In the genomic region with DNA sequence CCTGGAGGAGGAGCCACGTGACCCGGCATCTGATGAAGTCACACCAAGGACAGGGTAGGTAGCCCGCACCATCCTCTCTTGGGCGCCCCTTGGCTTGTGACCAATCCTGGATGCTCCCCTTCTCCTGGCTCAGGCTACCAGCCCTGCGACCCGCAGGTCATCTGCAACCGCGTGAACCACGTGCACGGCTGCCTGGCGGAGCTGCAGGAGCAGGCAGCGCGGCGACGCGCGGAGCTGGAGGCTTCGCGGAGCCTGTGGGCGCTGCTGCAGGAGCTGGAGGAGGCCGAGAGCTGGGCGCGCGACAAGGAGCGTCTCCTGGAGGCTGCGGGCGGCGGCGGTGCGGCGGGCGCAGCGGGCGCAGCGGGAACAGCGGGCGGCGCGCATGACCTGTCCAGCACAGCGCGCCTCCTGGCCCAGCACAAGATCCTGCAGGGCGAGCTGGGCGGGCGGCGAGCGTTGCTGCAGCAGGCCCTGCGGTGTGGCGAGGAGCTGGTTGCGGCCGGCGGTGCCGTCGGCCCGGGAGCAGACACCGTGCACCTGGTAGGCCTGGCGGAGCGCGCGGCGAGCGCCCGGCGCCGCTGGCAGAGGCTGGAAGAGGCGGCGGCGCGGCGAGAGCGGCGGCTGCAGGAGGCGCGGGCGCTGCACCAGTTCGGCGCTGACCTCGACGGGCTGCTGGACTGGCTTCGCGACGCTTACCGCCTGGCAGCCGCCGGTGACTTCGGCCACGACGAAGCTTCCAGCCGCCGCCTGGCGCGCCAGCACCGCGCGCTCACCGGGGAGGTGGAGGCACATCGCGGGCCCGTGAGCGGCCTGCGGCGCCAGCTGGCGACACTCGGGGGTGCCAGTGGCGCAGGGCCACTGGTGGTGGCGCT, we compare ENCODE assay signal across 11 cellular contexts. TPM values are rescaled to one million over a fixed set of nuclear protein-coding genes. Genes with fewer than 3 reads are reported as not detected.
DNase-seq lines count a peak whose midpoint lies in the region; ATAC-seq and TF ChIP-seq lines count a peak whose summit lies in the region.
"Had no signal": no experiment of that assay in that cellular context is flagged by ENCODE, and none has a peak within 500 bp of the region (broad histone marks: within the 10 kb centered on the region; RNA-seq: fewer than 3 reads in every experiment).

No MANE protein-coding gene starts in this region.

- H3K4me2 ChIP-seq in GM23248 (ENCODE audit: unreplicated experiment), result no peak overlapping the region

- H3K27me3 ChIP-seq in A673 (replicated peaks; ENCODE audit: insufficient read depth, low read depth, low read length, poor library complexity), result peaks cover 40% of the 10 kb centered on the region
- H3K27me3 ChIP-seq in GM23248 (replicated peaks; ENCODE audit: insufficient read depth), result peaks cover 36% of the 10 kb centered on the region
- peaks cover 31 to 83% of the 10 kb centered on the region in 2 donors for H3K27me3 ChIP-seq in left lung

- H3K36me3 Mint-ChIP-seq in chondrocyte (ENCODE audit: low read depth), result peaks cover 7% of the 10 kb centered on the region

- H3K9ac ChIP-seq in GM23248, result no peak overlapping the region

- H3K4me3 Mint-ChIP-seq in chondrocyte (ENCODE audit: unreplicated experiment), result peak overlapping the region; percentile 48

- H3K4me3 ChIP-seq in A673 (ENCODE audit: low read depth, low read length, poor library complexity, severe bottlenecking) (peak overlapping the region; percentile 17), GM23248 (peak overlapping the region; percentile 51), left lung (no peak overlapping the region)
- H3K4me3 ChIP-seq: right lobe of liver had no signal

- 5 to 6% methylated on average over 80 to 90 of the region's 105 CpGs for WGBS in GM23248 (ENCODE audit: low coverage in 1 of 2, low lambda C conversion rate in 2 of 2, missing lambda C conversion rate in 2 of 2), 2 experiments

- H4K20me1 ChIP-seq in GM23248 (ENCODE audit: insufficient read depth), result no peaks in the 10 kb centered on the region; the same call in 1 of the 2 replicates

- no peaks in the 10 kb centered on the region for H3K79me2 ChIP-seq in GM23248 (ENCODE audit: insufficient read depth)

- H3F3A ChIP-seq in GM23248 (ENCODE audit: insufficient read depth), result no peaks in the 10 kb centered on the region

- H3K4me1 Mint-ChIP-seq in chondrocyte (ENCODE audit: low read depth), result peaks cover 5% of the 10 kb centered on the region

- no peak overlapping the region for H3K27ac Mint-ChIP-seq in chondrocyte (ENCODE audit: unreplicated experiment)

- H3K9me3 ChIP-seq in A673 (ENCODE audit: low read depth, low read length, poor library complexity, severe bottlenecking) (no peaks in the 10 kb centered on the region), GM23248 (ENCODE audit: low read depth) (no peaks in the 10 kb centered on the region), left lung (no peaks in the 10 kb centered on the region)
- H3K9me3 ChIP-seq: right lobe of liver had no signal

- DNase-seq in A673 (ENCODE audit: low spot score) (no peak), GM23248 (peak; percentile 65), chondrocyte (ENCODE audit: low spot score) (no peak), left lung (no peak), HCEC 1CT (no peak)
- DNase-seq: NCI-H446; right lobe of liver; stimulated activated naive CD8-positive, alpha-beta T cell treated with anti-CD3 and anti-CD28 coated beads, Interleukin-15, Interleukin-2, amounts not matched to agents 100 U/mL and 50 U/mL, for 24 hours had no signal

- no peaks in the 10 kb centered on the region for H3K4me1 ChIP-seq in A673 (ENCODE audit: insufficient read depth, low read length, poor library complexity, severe bottlenecking)
- H3K4me1 ChIP-seq in GM23248 (ENCODE audit: insufficient read depth), result no peaks in the 10 kb centered on the region
- H3K4me1 ChIP-seq in left lung, result peaks cover 0 to 7% of the 10 kb centered on the region in 2 donors

- no peaks in the 10 kb centered on the region for H3K9me3 Mint-ChIP-seq in chondrocyte (ENCODE audit: low read depth)

- in situ Hi-C loops in GM23248 (cut with MboI), result no loop called here

- no peaks in the 10 kb centered on the region for H3K9me2 ChIP-seq in GM23248 (ENCODE audit: insufficient read depth)

- peaks cover 39% of the 10 kb centered on the region for H3K27me3 Mint-ChIP-seq in chondrocyte (ENCODE audit: low read depth)

- ATAC-seq in left lung (peak; percentile 33), HG02840 (IDR thresholded peaks at IDR 0.05; ENCODE audit: low FRiP score, unreplicated experiment) (no peak), HG03571 (IDR thresholded peaks at IDR 0.05; ENCODE audit: unreplicated experiment) (no peak), GM19467 (IDR thresholded peaks at IDR 0.05; ENCODE audit: unreplicated experiment) (no peak)

- H3K27ac ChIP-seq in A673 (ENCODE audit: low read depth, low read length, poor library complexity, severe bottlenecking) (no peak overlapping the region), GM23248 (no peak overlapping the region), left lung (no peak overlapping the region)
- H3K27ac ChIP-seq: right lobe of liver had no signal

- no TSS peak for BruUV-seq in A673 (replicated peaks; lab: Mats Ljungman, UMichigan)

- no peaks in the 10 kb centered on the region for H3K36me3 ChIP-seq in A673 (ENCODE audit: insufficient read depth, low read length, poor library complexity, severe bottlenecking)
- H3K36me3 ChIP-seq in GM23248 (ENCODE audit: low read depth), result no peaks in the 10 kb centered on the region
- H3K36me3 ChIP-seq in left lung, result no peaks in the 10 kb centered on the region
- H3K36me3 ChIP-seq: right lobe of liver had no signal

- POLR2A ChIA-PET in A673 (lab: Charles Lee; ENCODE audit: low non-redundant PET), result interaction anchor here (0.5 kb wide), 2 partner anchors 92 to 147 kb away, joined by 4 to 6 read pairs; no protein-coding TSS in a partner anchor

- intact Hi-C loops in A673 (cut with micrococcal nuclease; ENCODE audit: unreplicated experiment), result no loop called here
- intact Hi-C loops in left lung (cut with DNase I), result no loop called here

- TF ChIP-seq CTCF in A673 (conservative IDR thresholded peaks at IDR 0.05; ENCODE audit: low read depth, low read length) (no peak), chondrocyte (IDR thresholded peaks at IDR 0.05) (peak; percentile 26), left lung (IDR thresholded peaks at IDR 0.05) (no peak)

- peak overlapping the region; percentile 36 for H2AFZ ChIP-seq in GM23248

- CTCF ChIA-PET in A673 (lab: Charles Lee), result interaction anchor here (0.6 to 1.1 kb wide), 2 partner anchors 11 to 46 kb away, joined by 3 to 4 read pairs; no protein-coding TSS in a partner anchor

RNA-seq across cellular contexts. Expression of gene SPTBN4, which starts 45.9 kb away (rescaled TPM):
- total RNA-seq in A673 (2021) (0.43 and 0.94 TPM in 2 replicates), chondrocyte (1.4 to 2.5 TPM (median 2.3 TPM) in 3 replicates), left lung (1 to 10 TPM in 1 of 2 donors, under 1 TPM in 1; 0.42 to 1.3 TPM)
- total RNA-seq in GM23248 (2014; rRNA removed; shearing (Covaris generic)), result 2.1 and 2.8 TPM in 2 replicates
- 0.24 and 0.69 TPM in 2 replicates for polyA plus RNA-seq in GM23248 (2016; fragmentation: Nextera tagmentation; extraction: Ambion mirVana)

RNA-seq across cellular contexts. Expression of gene BLVRB, which starts 47.2 kb away (rescaled TPM):
- 36.1 and 48.2 TPM in 2 replicates for total RNA-seq in A673 (2021)
- 50.7 and 71.1 TPM in 2 replicates for total RNA-seq in GM23248 (2014; rRNA removed; shearing (Covaris generic))
- polyA plus RNA-seq in GM23248 (2016; fragmentation: Nextera tagmentation; extraction: Ambion mirVana), result 52.7 and 56.9 TPM in 2 replicates
- 48.3 to 53.9 TPM (median 53.1 TPM) in 3 replicates for total RNA-seq in chondrocyte
- 100 to 1,000 TPM; 123 to 192 TPM for total RNA-seq in left lung

Comparison
In these comparisons a context has a peak if more than half of its experiments do, and no peak if none do; other contexts are left out.
1. H3K4me3 ChIP-seq: peak in A673 (single experiment) and GM23248 (single experiment); none in left lung (0 of 2).